Comparison of ENCODE assay signal across 16 cellular contexts in genomic region chr15:68340711-68341671, GRCh38.
DNase-seq lines count a peak whose midpoint lies in the region; ATAC-seq and TF ChIP-seq lines count a peak whose summit lies in the region.
"Had no signal": no experiment of that assay in that cellular context is flagged by ENCODE, and none has a peak within 500 bp of the region (broad histone marks: within the 10 kb centered on the region; RNA-seq: fewer than 3 reads in every experiment).

No MANE protein-coding gene starts in this region.

- no peaks in the 10 kb centered on the region for H3K9me2 ChIP-seq in hepatocyte (replicated peaks; ENCODE audit: insufficient read depth)

- peak; percentile 67 for DNase-seq in chondrocyte (ENCODE audit: low spot score)
- no peak for DNase-seq in hepatocyte (ENCODE audit: low spot score)
- peak; percentile 49 for DNase-seq in skeletal muscle cell (ENCODE audit: low read depth)
- DNase-seq in NCI-H2029 (lab: John Stamatoyannopoulos, UW), result no peak
- DNase-seq in HPDE6-E6E7 (ENCODE audit: extremely low spot score), result no peak
- no peak for DNase-seq in NCI-H774 (lab: John Stamatoyannopoulos, UW)
- DNase-seq: activated naive CD8-positive, alpha-beta T cell treated with anti-CD3 and anti-CD28 coated beads, Interleukin-2, amount 50 U/mL, for 24 hours; activated T-cell treated with anti-CD3 and anti-CD28 coated beads for 4 hours; effector memory CD8-positive, alpha-beta T cell; natural killer cell; NCI-H1048; NCI-H345 had no signal

- H3K27ac ChIP-seq in HEK293 (ENCODE audit: extremely low read depth, low read depth, low read length), result no peak overlapping the region
- peak overlapping the region; percentile 65 for H3K27ac ChIP-seq in hepatocyte

- POLR2A ChIA-PET in HEK293 (lab: Yijun Ruan, JAX), result no interaction called here

- WGBS in hepatocyte (ENCODE audit: low lambda C conversion rate, missing lambda C conversion rate), result 56% methylated on average over 15 of the region's 15 CpGs

- H3K27ac Mint-ChIP-seq in chondrocyte (ENCODE audit: unreplicated experiment), result peak overlapping the region; percentile 99
- H3K27ac Mint-ChIP-seq: activated naive CD8-positive, alpha-beta T cell treated with anti-CD3 and anti-CD28 coated beads, Interleukin-2, amount 50 U/mL, for 24 hours; effector memory CD8-positive, alpha-beta T cell; natural killer cell had no signal

- H3K27me3 ChIP-seq in hepatocyte, result no peaks in the 10 kb centered on the region
- H3K27me3 ChIP-seq: upper lobe of left lung had no signal

- peaks cover 87% of the 10 kb centered on the region for H3K4me1 Mint-ChIP-seq in chondrocyte (ENCODE audit: low read depth)
- H3K4me1 Mint-ChIP-seq: activated naive CD8-positive, alpha-beta T cell treated with anti-CD3 and anti-CD28 coated beads, Interleukin-2, amount 50 U/mL, for 24 hours; natural killer cell had no signal

- no peaks in the 10 kb centered on the region for H3K9me3 ChIP-seq in HEK293 (ENCODE audit: control insufficient read depth, insufficient read depth, low read depth, low read length)
- no peaks in the 10 kb centered on the region for H3K9me3 ChIP-seq in hepatocyte (ENCODE audit: low read depth)
- H3K9me3 ChIP-seq: upper lobe of left lung had no signal

- no peak overlapping the region for H2AFZ ChIP-seq in hepatocyte

- no peak for ATAC-seq in HG02759 (IDR thresholded peaks at IDR 0.05; ENCODE audit: unreplicated experiment)
- ATAC-seq: activated CD4-positive, CD25-positive, alpha-beta regulatory T cell treated with anti-CD3 and anti-CD28 coated beads, Interleukin-2, amount 50 U/mL, for 24 hours; activated naive CD8-positive, alpha-beta T cell treated with anti-CD3 and anti-CD28 coated beads, Interleukin-2, amount 50 U/mL, for 24 hours; effector memory CD8-positive, alpha-beta T cell; natural killer cell had no signal

- TF ChIP-seq CTCF in HEK293 (tag by site-specific recombination; IDR thresholded peaks at IDR 0.05) (no peak), chondrocyte (IDR thresholded peaks at IDR 0.05) (no peak), hepatocyte (IDR thresholded peaks at IDR 0.05; ENCODE audit: poor library complexity) (no peak)

- H3K79me2 ChIP-seq in hepatocyte, result no peaks in the 10 kb centered on the region

- H3K4me2 ChIP-seq in hepatocyte, result no peak overlapping the region

- H3K4me3 Mint-ChIP-seq in chondrocyte (ENCODE audit: unreplicated experiment), result peak overlapping the region; percentile 29
- H3K4me3 Mint-ChIP-seq: activated naive CD8-positive, alpha-beta T cell treated with anti-CD3 and anti-CD28 coated beads, Interleukin-2, amount 50 U/mL, for 24 hours; effector memory CD8-positive, alpha-beta T cell; natural killer cell had no signal

- no peak overlapping the region for H3K4me3 ChIP-seq in HEK293 (ENCODE audit: low read depth, low read length)
- no peak overlapping the region for H3K4me3 ChIP-seq in hepatocyte
- H3K4me3 ChIP-seq in skeletal muscle cell (ENCODE audit: low read depth, low read length), result no peak overlapping the region
- H3K4me3 ChIP-seq: upper lobe of left lung had no signal

- CTCF ChIA-PET in HEK293 (lab: Yijun Ruan, JAX), result interaction anchor here (0.8 kb wide), 1 partner anchor 88 kb away, joined by 6 read pairs; no protein-coding TSS in a partner anchor

- H3K27me3 Mint-ChIP-seq in chondrocyte (ENCODE audit: low read depth), result no peaks in the 10 kb centered on the region
- H3K27me3 Mint-ChIP-seq: activated naive CD8-positive, alpha-beta T cell treated with anti-CD3 and anti-CD28 coated beads, Interleukin-2, amount 50 U/mL, for 24 hours had no signal

- H3K36me3 Mint-ChIP-seq in chondrocyte (ENCODE audit: low read depth), result peaks cover 65% of the 10 kb centered on the region
- H3K36me3 Mint-ChIP-seq: natural killer cell had no signal

- no peaks in the 10 kb centered on the region for H3K9me3 Mint-ChIP-seq in chondrocyte (ENCODE audit: low read depth)
- H3K9me3 Mint-ChIP-seq: activated naive CD8-positive, alpha-beta T cell treated with anti-CD3 and anti-CD28 coated beads, Interleukin-2, amount 50 U/mL, for 24 hours; effector memory CD8-positive, alpha-beta T cell; natural killer cell had no signal

- H3K4me1 ChIP-seq in HEK293 (ENCODE audit: control insufficient read depth, insufficient read depth, low read length) (no peaks in the 10 kb centered on the region), hepatocyte (ENCODE audit: insufficient read depth) (peaks cover 9% of the 10 kb centered on the region)

- no peaks in the 10 kb centered on the region for H4K20me1 ChIP-seq in hepatocyte (ENCODE audit: insufficient read depth, poor library complexity, severe bottlenecking)

- H3K36me3 ChIP-seq in HEK293 (ENCODE audit: control insufficient read depth in 2 of 2, insufficient read depth in 1 of 2, low read length in 2 of 2), result no peaks in the 10 kb centered on the region
- H3K36me3 ChIP-seq in hepatocyte (replicated peaks; ENCODE audit: insufficient read depth, low read depth), result no peaks in the 10 kb centered on the region
- H3K36me3 ChIP-seq: upper lobe of left lung had no signal

TF ChIP-seq in HEK293, 187 proteins besides CTCF, POLR2A, EP300 and RAD21:
- TF ChIP-seq ZNF768 (tag by site-specific recombination; IDR thresholded peaks at IDR 0.05) (peak; percentile 82), ZNF311 (tag by site-specific recombination; IDR thresholded peaks at IDR 0.05; ENCODE audit: borderline replicate concordance) (no peak), TRIM28 (IDR thresholded peaks at IDR 0.05; ENCODE audit: borderline replicate concordance, low read length) (peak; percentile 54; the same call in 1 of the 2 replicates), ZNF785 (tag by site-specific recombination; IDR thresholded peaks at IDR 0.05) (no peak), ZNF354C (tag by site-specific recombination; IDR thresholded peaks at IDR 0.05; ENCODE audit: borderline replicate concordance, low read depth) (no peak)

Comparison
In these comparisons a context has a peak if more than half of its experiments do, and no peak if none do; other contexts are left out.
1. DNase-seq: peak in chondrocyte (single experiment) and skeletal muscle cell (single experiment); none in hepatocyte (single experiment), NCI-H2029 (single experiment), HPDE6-E6E7 (single experiment) and NCI-H774 (single experiment).